ENCODE assay signal across 1 cellular context in the genomic region with DNA sequence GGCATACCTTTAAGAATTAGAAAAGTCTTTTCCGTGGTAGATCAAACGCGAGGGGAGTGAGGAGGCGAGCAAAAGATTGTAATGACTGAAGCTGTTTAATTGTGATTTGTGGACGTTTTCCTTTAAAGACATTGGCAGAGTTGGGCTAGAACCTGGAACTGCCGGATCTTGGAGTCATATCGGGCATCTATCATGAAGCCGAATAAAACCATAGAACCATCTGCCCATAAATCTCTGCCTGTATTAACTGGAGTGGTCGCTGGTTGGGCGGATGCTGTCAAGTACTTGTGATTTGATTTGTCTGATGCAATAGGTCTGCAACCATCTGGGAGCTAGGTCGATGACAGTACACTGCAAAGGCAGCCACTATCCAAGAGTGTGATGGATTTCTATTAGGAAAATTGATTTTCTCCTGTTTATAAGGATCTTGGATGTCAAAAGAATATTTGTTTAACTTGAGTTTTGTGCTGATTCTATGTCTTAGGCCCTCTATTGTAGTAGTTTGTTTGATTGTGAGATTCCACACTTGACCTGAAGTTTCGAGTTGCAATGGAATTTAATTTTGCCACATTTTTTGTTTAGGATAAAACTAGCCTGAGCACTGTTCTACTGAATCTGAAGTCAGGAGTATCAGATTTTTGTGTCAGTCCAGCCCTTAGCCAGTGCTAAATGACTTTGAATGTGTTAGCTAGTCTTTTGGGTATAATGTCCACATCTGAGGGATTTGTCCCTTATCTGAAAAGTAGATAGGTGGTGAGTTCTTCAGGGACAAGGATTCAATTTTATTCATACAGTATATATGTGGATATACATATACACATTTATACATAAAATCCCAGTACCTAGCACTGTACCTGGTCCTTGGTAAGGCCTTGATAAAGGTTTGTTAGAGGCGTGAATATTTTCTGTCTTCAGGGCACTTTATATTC.
TF ChIP-seq lines count a peak whose summit lies in the region.

No MANE protein-coding gene starts in this region.

TF ChIP-seq in K562, 482 proteins besides CTCF, POLR2A, EP300 and RAD21 (continued from another document and continues in another):
- TF ChIP-seq REST (CRISPR knock-in tag; IDR thresholded peaks at IDR 0.05; ENCODE audit: low read depth), result no peak
- no peak for TF ChIP-seq TFAM (CRISPR knock-in tag; conservative IDR thresholded peaks at IDR 0.05)
- TF ChIP-seq EGR1 (conservative IDR thresholded peaks at IDR 0.05), result no peak
- peak; percentile 65; the same call in 1 of the 2 replicates for TF ChIP-seq BACH1 (tag; IDR thresholded peaks at IDR 0.05)
- no peak for TF ChIP-seq NR2C1 (IDR thresholded peaks at IDR 0.05)
- peak; percentile 71 for TF ChIP-seq NR2C1 (tag; IDR thresholded peaks at IDR 0.05)
- 0 out of 2 replicates have a peak, but pooled peaks have one; percentile 20 for TF ChIP-seq MGA (IDR thresholded peaks at IDR 0.05)
- no peak for TF ChIP-seq ATF1 (CRISPR knock-in tag; IDR thresholded peaks at IDR 0.05)
- peak; percentile 65 for TF ChIP-seq ATF1 (tag; IDR thresholded peaks at IDR 0.05)
- peak; percentile 76 for TF ChIP-seq CTBP1 (IDR thresholded peaks at IDR 0.05; ENCODE audit: borderline replicate concordance)
- TF ChIP-seq PML (IDR thresholded peaks at IDR 0.05; ENCODE audit: low read length), result peak; percentile 73
- peak; percentile 87 for TF ChIP-seq NFRKB (IDR thresholded peaks at IDR 0.05; ENCODE audit: low read depth)
- TF ChIP-seq SMARCA5 (IDR thresholded peaks at IDR 0.05), result no peak
- TF ChIP-seq SIX5 (IDR thresholded peaks at IDR 0.05; ENCODE audit: borderline replicate concordance in 1 of 2, insufficient read depth in 1 of 2, low read depth in 1 of 2, low read length in 2 of 2), result no peak
- TF ChIP-seq, protein P1, sequence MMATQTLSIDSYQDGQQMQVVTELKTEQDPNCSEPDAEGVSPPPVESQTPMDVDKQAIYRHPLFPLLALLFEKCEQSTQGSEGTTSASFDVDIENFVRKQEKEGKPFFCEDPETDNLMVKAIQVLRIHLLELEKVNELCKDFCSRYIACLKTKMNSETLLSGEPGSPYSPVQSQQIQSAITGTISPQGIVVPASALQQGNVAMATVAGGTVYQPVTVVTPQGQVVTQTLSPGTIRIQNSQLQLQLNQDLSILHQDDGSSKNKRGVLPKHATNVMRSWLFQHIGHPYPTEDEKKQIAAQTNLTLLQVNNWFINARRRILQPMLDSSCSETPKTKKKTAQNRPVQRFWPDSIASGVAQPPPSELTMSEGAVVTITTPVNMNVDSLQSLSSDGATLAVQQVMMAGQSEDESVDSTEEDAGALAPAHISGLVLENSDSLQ (IDR thresholded peaks at IDR 0.05), result peak; percentile 92
- TF ChIP-seq HOMEZ (CRISPR knock-in tag; IDR thresholded peaks at IDR 0.05), result no peak
- no peak for TF ChIP-seq CLOCK (CRISPR knock-in tag; IDR thresholded peaks at IDR 0.05; ENCODE audit: borderline replicate concordance)
- no peak for TF ChIP-seq TCF7 (IDR thresholded peaks at IDR 0.05; ENCODE audit: borderline replicate concordance)
- TF ChIP-seq ZNF780A (CRISPR knock-in tag; IDR thresholded peaks at IDR 0.05), result 0 out of 2 replicates have a peak, but pooled peaks have one; percentile 21
- TF ChIP-seq CREBBP (IDR thresholded peaks at IDR 0.05; ENCODE audit: low read depth, low read length), result no peak
- peak; percentile 55; the same call in 1 of the 2 replicates for TF ChIP-seq ZNF165 (CRISPR knock-in tag; IDR thresholded peaks at IDR 0.05; ENCODE audit: borderline replicate concordance)
- TF ChIP-seq SREBF1 (IDR thresholded peaks at IDR 0.05; ENCODE audit: borderline replicate concordance, low read depth, low read length), result no peak
- TF ChIP-seq ZNF444 (CRISPR knock-in tag; IDR thresholded peaks at IDR 0.05), result no peak
- no peak for TF ChIP-seq ZBTB5 (IDR thresholded peaks at IDR 0.05)
